Comparison of ENCODE assay signal across 8 cellular contexts in the genomic region with DNA sequence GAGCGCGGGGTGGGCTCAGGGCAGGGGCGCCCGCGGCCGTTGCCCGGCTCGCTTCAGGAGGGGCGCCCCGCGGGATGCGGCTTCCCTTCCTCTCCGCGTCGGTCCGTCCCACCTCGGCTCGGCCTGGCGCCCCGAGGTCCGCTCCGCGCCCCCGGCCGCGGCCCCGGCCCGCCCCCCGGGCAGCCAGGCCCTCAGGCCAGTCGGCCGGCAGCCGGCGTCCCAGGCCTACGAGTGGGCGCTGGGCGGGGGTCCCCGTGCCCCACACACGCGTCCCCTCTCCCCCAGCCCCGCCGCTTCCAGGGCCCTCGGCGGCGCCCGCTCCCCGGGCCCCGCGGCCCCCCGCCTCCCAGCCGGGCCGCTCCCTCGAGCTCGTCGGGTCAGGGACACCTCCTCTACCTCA. TPM values are rescaled to one million over a fixed set of nuclear protein-coding genes. Genes with fewer than 3 reads are reported as not detected.
A peak's percentile ranks its signal among the peaks of the same experiment; 100 is the strongest.
DNase-seq lines count a peak whose midpoint lies in the region; ATAC-seq, FAIRE-seq and TF ChIP-seq lines count a peak whose summit lies in the region.
"Not testable (repeated sequence)": the region's sequence is repeated elsewhere in the genome, so short reads cannot be mapped to it uniquely, and the experiment has no call there.

No MANE protein-coding gene starts in this region.

- POLR2A ChIA-PET in HepG2 (lab: Yijun Ruan, JAX), result not testable (repeated sequence)

- intact Hi-C loops in HepG2 (cut with micrococcal nuclease; ENCODE audit: unreplicated experiment); sigmoid colon (cut with DNase I): not testable (repeated sequence)

- H3K27ac ChIP-seq in KOPT-K1 (ENCODE audit: low read depth, low read length, poor library complexity, severe bottlenecking), result peak overlapping the region; percentile 46
- H3K27ac ChIP-seq in endodermal cell (ENCODE audit: low read depth, low read length); HepG2 (ENCODE audit: extremely low read length, insufficient read depth, low read length): not testable (repeated sequence)
- H3K27ac ChIP-seq in sigmoid colon, result peak overlapping the region; percentile 66 to 82 (median 72)

- not testable (repeated sequence) for H3K9me3 ChIP-seq in BE2C; KOPT-K1 (ENCODE audit: insufficient read depth, low read length, poor library complexity, severe bottlenecking); endodermal cell (ENCODE audit: control insufficient read depth, low read length); HepG2 (ENCODE audit: low read length); sigmoid colon

- not testable (repeated sequence) for H3K79me2 ChIP-seq in HepG2 (ENCODE audit: insufficient read depth, low read length)

- CTCF ChIA-PET in HepG2 (lab: Yijun Ruan, JAX; ENCODE audit: low intra/inter-chr PET ratio, low total read pairs), result not testable (repeated sequence)

- 0% methylated on average over 38 of the region's 54 CpGs; no CpG with 5 or more reads in 1 of the 2 experiments for WGBS in endodermal cell (ENCODE audit: insufficient coverage in 1 of 2, insufficient read length in 1 of 2), 2 experiments
- WGBS in HepG2 (ENCODE audit: low lambda C conversion rate), result under 1% methylated on average over 18 of the region's 54 CpGs
- 0 to 1% methylated on average over 48 to 54 of the region's 54 CpGs for WGBS in sigmoid colon, 2 donors

- DNase-seq in BE2C, result peak; percentile 8
- peak; percentile 4 for DNase-seq in activated T-cell treated with anti-CD3 and anti-CD28 coated beads for 4 hours
- DNase-seq in endodermal cell, result peak; percentile 82
- not testable (repeated sequence) for DNase-seq in HepG2 (ENCODE audit: low spot score); sigmoid colon

- not testable (repeated sequence) for TF ChIP-seq CTCF in BE2C (IDR thresholded peaks at IDR 0.05; ENCODE audit: low read depth, low read length); endodermal cell (conservative IDR thresholded peaks at IDR 0.05); HepG2 (CRISPR knock-in tag; IDR thresholded peaks at IDR 0.05); sigmoid colon (IDR thresholded peaks at IDR 0.05)

- H3K4me3 Mint-ChIP-seq in endodermal cell, result peak overlapping the region; percentile 67

- BruUV-seq in HepG2 (replicated peaks; lab: Mats Ljungman, UMichigan), result not testable (repeated sequence)

- H3K4me1 ChIP-seq in BE2C; endodermal cell (ENCODE audit: control insufficient read depth, insufficient read depth, low read length); HepG2 (ENCODE audit: insufficient read depth, low read length); sigmoid colon: not testable (repeated sequence)

- H3K9me3 Mint-ChIP-seq in endodermal cell, result not testable (repeated sequence)

- TF ChIP-seq EP300 in HepG2 (IDR thresholded peaks at IDR 0.05; ENCODE audit: low read depth in 2 of 2, low read length in 2 of 2); HepG2 (CRISPR knock-in tag; IDR thresholded peaks at IDR 0.05; ENCODE audit: borderline replicate concordance); sigmoid colon (IDR thresholded peaks at IDR 0.05): not testable (repeated sequence)

- not testable (repeated sequence) for TF ChIP-seq RAD21 in HepG2 (CRISPR knock-in tag; IDR thresholded peaks at IDR 0.05)

- not testable (repeated sequence) for H2AFZ ChIP-seq in HepG2 (ENCODE audit: low read length)

- not testable (repeated sequence) for H3K27ac Mint-ChIP-seq in endodermal cell

- ATAC-seq in GM19328 (IDR thresholded peaks at IDR 0.05; ENCODE audit: unreplicated experiment) (peak; percentile 32), HG02852 (IDR thresholded peaks at IDR 0.05; ENCODE audit: unreplicated experiment) (peak; percentile 45), HepG2 (peak; percentile 71)

- H3K36me3 Mint-ChIP-seq in endodermal cell (ENCODE audit: low read depth), result peaks cover 11% of the 10 kb centered on the region

- not testable (repeated sequence) for TF ChIP-seq POLR2A in HepG2 (IDR thresholded peaks at IDR 0.05; ENCODE audit: insufficient read depth in 1 of 2, low read depth in 2 of 2, low read length in 2 of 2); sigmoid colon (IDR thresholded peaks at IDR 0.05)

- H3K4me3 ChIP-seq in BE2C (ENCODE audit: low read depth, low read length) (peak overlapping the region; percentile 43), HepG2 (replicated peaks in 1 of 3; ENCODE audit: insufficient read depth in 1 of 3, low read depth in 2 of 3, low read length in 3 of 3) (peak overlapping the region; percentile 58 to 72 (median 64); a peak in 5 of 6 replicates), sigmoid colon (peak overlapping the region; percentile 47 to 83 (median 67))
- H3K4me3 ChIP-seq in endodermal cell (ENCODE audit: low read length), result not testable (repeated sequence)

- in situ Hi-C loops in HepG2 (cut with HindIII; ENCODE audit: extremely low pct_ligation_motif_present, low pct_unique_long_range_greater_than_20kb), result not testable (repeated sequence)

- not testable (repeated sequence) for H3K27me3 ChIP-seq in BE2C; endodermal cell (ENCODE audit: control insufficient read depth, insufficient read depth, low read length, poor library complexity, severe bottlenecking); HepG2 (ENCODE audit: control insufficient read depth in 1 of 2, insufficient read depth in 2 of 2, low read length in 2 of 2); sigmoid colon

- not testable (repeated sequence) for H3K4me2 ChIP-seq in HepG2 (ENCODE audit: low read depth, low read length)

- H3K27me3 Mint-ChIP-seq in endodermal cell (ENCODE audit: insufficient read depth), result not testable (repeated sequence)

- not testable (repeated sequence) for H3K9ac ChIP-seq in endodermal cell (ENCODE audit: extremely low read depth, low read length, poor library complexity, severe bottlenecking); HepG2 (ENCODE audit: insufficient read depth, low read depth, low read length)

- H4K20me1 ChIP-seq in HepG2 (ENCODE audit: insufficient read depth, low read length), result not testable (repeated sequence)

- not testable (repeated sequence) for FAIRE-seq in HepG2 (lab: Jason Lieb, UNC)

- not testable (repeated sequence) for H3K36me3 ChIP-seq in BE2C; KOPT-K1 (ENCODE audit: insufficient read depth, low read length); endodermal cell (ENCODE audit: control insufficient read depth, insufficient read depth, low read length); HepG2 (replicated peaks in 1 of 2; ENCODE audit: control insufficient read depth in 1 of 2, insufficient read depth in 2 of 2, low read length in 2 of 2); sigmoid colon

- not testable (repeated sequence) for H3K4me1 Mint-ChIP-seq in endodermal cell

TF ChIP-seq in HepG2, 621 proteins besides CTCF, POLR2A, EP300 and RAD21 (continues in another document):
- peak; percentile 20; the same call in 1 of the 2 replicates for TF ChIP-seq ZFY (CRISPR knock-in tag; IDR thresholded peaks at IDR 0.05)

RNA-seq across cellular contexts. Expression of a gene that starts 31.6 kb away (rescaled TPM):
- polyA plus RNA-seq in BE2C (2012; ENCODE audit: insufficient read depth, insufficient read length, low read depth), result 72.2 TPM
- 100 to 1,000 TPM; 137 to 144 TPM for total RNA-seq in endodermal cell
- 51.0 TPM for polyA plus RNA-seq in endodermal cell (2013, experiment 1 of 2)
- 47.0 TPM for polyA plus RNA-seq in endodermal cell (2013, experiment 2 of 2)
- total RNA-seq in HepG2 (2016; rRNA removed; fragmentation: Illumina TruSeq; extraction: Trizol), result 59.6 and 60.9 TPM in 2 replicates
- total RNA-seq in HepG2 (2016; cell fraction: cytosol; rRNA removed; fragmentation: Illumina TruSeq; extraction: Trizol; ENCODE audit: low read depth), result 223 and 253 TPM in 2 replicates
- total RNA-seq in HepG2 (2016; cell fraction: insoluble cytoplasmic fraction; rRNA removed; fragmentation: Illumina TruSeq; extraction: Trizol), result 54.9 and 58.3 TPM in 2 replicates
- 138 and 153 TPM in 2 replicates for total RNA-seq in HepG2 (2016; cell fraction: membrane; rRNA removed; fragmentation: Illumina TruSeq; extraction: Trizol)
- total RNA-seq in HepG2 (2016; cell fraction: nucleus; rRNA removed; fragmentation: Illumina TruSeq; extraction: Trizol), result 130 and 145 TPM in 2 replicates
- polyA plus RNA-seq in HepG2 (2011; rRNA removed), result 22.8 and 24.0 TPM in 2 replicates
- 11.2 and 14.3 TPM in 2 replicates for polyA plus RNA-seq in HepG2 (2011; cell fraction: cytosol; rRNA removed)
- polyA plus RNA-seq in HepG2 (2011; cell fraction: nucleus; rRNA removed), result 69.1 and 88.4 TPM in 2 replicates
- 23.5 and 23.7 TPM in 2 replicates for polyA plus RNA-seq in HepG2 (2012)
- 2.0 and 2.7 TPM in 2 replicates for polyA plus RNA-seq in HepG2 (2016; cell fraction: cytosol; fragmentation: Illumina TruSeq; extraction: Trizol; ENCODE audit: low read depth)
- polyA plus RNA-seq in HepG2 (2016; cell fraction: insoluble cytoplasmic fraction; fragmentation: Illumina TruSeq; extraction: Trizol; ENCODE audit: low read depth), result 21.5 and 27.8 TPM in 2 replicates
- polyA plus RNA-seq in HepG2 (2016; cell fraction: membrane; fragmentation: Illumina TruSeq; extraction: Trizol; ENCODE audit: low read depth), result 5.6 and 6.8 TPM in 2 replicates
- polyA plus RNA-seq in HepG2 (2016; cell fraction: nucleus; fragmentation: Illumina TruSeq; extraction: Trizol; ENCODE audit: insufficient read depth, low read depth), result 94.8 and 102 TPM in 2 replicates
- polyA minus RNA-seq in HepG2 (2011; rRNA and poly(A)+ RNA removed; ENCODE audit: low replicate concordance), result 94.4 and 97.7 TPM in 2 replicates
- 61.5 and 62.2 TPM in 2 replicates for polyA minus RNA-seq in HepG2 (2011; cell fraction: cytosol; rRNA and poly(A)+ RNA removed)
- polyA minus RNA-seq in HepG2 (2011; cell fraction: nucleus; rRNA and poly(A)+ RNA removed), result 272 and 315 TPM in 2 replicates
- total RNA-seq in sigmoid colon, result 100 to 1,000 TPM in 1 of 4 donors, 10 to 100 TPM in 3; 70.7 to 130 (median 79.7) TPM
- polyA plus RNA-seq in sigmoid colon, result 10 to 100 TPM in 2 of 3 donors, 1 to 10 TPM in 1; 9.7 to 25.0 (median 13.8) TPM
